24 cellular contexts compared by ENCODE assay signal in genomic region chr3:145145461-145145860, GRCh38.
A peak's percentile ranks its signal among the peaks of the same experiment; 100 is the strongest.
DNase-seq lines count a peak whose midpoint lies in the region; ATAC-seq, FAIRE-seq and TF ChIP-seq lines count a peak whose summit lies in the region.
"Had no signal": no experiment of that assay in that cellular context is flagged by ENCODE, and none has a peak within 500 bp of the region (broad histone marks: within the 10 kb centered on the region; RNA-seq: fewer than 3 reads in every experiment).

No MANE protein-coding gene starts in this region.

- intact Hi-C loops in endothelial cell of umbilical vein (cut with micrococcal nuclease): no loop called here

- H3K9me1 ChIP-seq in endothelial cell of umbilical vein (replicated peaks; ENCODE audit: control insufficient read depth, extremely low read depth, insufficient read depth, low read length): no peaks in the 10 kb centered on the region

- TF ChIP-seq CTCF in D721Med (IDR thresholded peaks at IDR 0.05; ENCODE audit: insufficient read depth, missing control alignments): no peak
- TF ChIP-seq CTCF in endothelial cell of umbilical vein (IDR thresholded peaks at IDR 0.05; ENCODE audit: extremely low read depth in 1 of 2, insufficient read depth in 1 of 2, low read depth in 1 of 2, low read length in 2 of 2): no peak

- dilution Hi-C loops in endothelial cell of umbilical vein (cut with MboI; ENCODE audit: extremely low pct_ligation_motif_present, low sequenced_read_pairs): no loop called here

- DNase-seq in D721Med (ENCODE audit: insufficient read length, low spot score) (no peak), NCI-H1105 treated with DMSO at 0.1 percent for 48 hours (lab: John Stamatoyannopoulos, UW) (peak; percentile 83), NCI-H748 (lab: John Stamatoyannopoulos, UW; ENCODE audit: unreplicated experiment) (peak; percentile 73), endothelial cell of umbilical vein (ENCODE audit: low read depth, low spot score) (peak; percentile 3), H4 (ENCODE audit: low spot score) (no peak)
- DNase-seq: H9; Kasumi-1; NCI-H1092; NCI-H2171 treated with DMSO at 0.1 percent for 48 hours; NCI-H82; Peyer's patch; psoas muscle; stimulated activated CD4-positive, alpha-beta T cell treated with anti-CD3 and anti-CD28 coated beads, Interleukin-1b, Interleukin-23, amount 100 ng/mL, for 48 hours; T-helper 1 cell had no signal

- H3K27ac ChIP-seq in endothelial cell of umbilical vein (ENCODE audit: insufficient read depth, low read depth, low read length): no peak overlapping the region
- H3K27ac ChIP-seq: C4-2B, Peyer's patch, psoas muscle, vagina had no signal

- H3K9me3 ChIP-seq in endothelial cell of umbilical vein (replicated peaks; ENCODE audit: control insufficient read depth, insufficient read depth, low read length): no peaks in the 10 kb centered on the region
- H3K9me3 ChIP-seq: Peyer's patch, psoas muscle, vagina had no signal

- no TSS peak for BruUV-seq in endothelial cell of umbilical vein (replicated peaks; lab: Mats Ljungman, UMichigan)

- H3K4me3 ChIP-seq in endothelial cell of umbilical vein (replicated peaks in 1 of 3; ENCODE audit: insufficient read depth in 1 of 3, low read depth in 1 of 3, low read length in 3 of 3): no peak overlapping the region
- H3K4me3 ChIP-seq: Peyer's patch, psoas muscle, vagina had no signal

- no peak overlapping the region for H3K9ac ChIP-seq in endothelial cell of umbilical vein (replicated peaks; ENCODE audit: extremely low read depth, insufficient read depth, low read length)

- H3K79me2 ChIP-seq in endothelial cell of umbilical vein (ENCODE audit: control insufficient read depth, insufficient read depth, low read length): no peaks in the 10 kb centered on the region

- POLR2A ChIA-PET in endothelial cell of umbilical vein (lab: Charles Lee): no interaction called here

- no peaks in the 10 kb centered on the region for H3K27me3 ChIP-seq in endothelial cell of umbilical vein (ENCODE audit: control insufficient read depth in 2 of 2, insufficient read depth in 2 of 2, low read length in 2 of 2)
- H3K27me3 ChIP-seq: Peyer's patch, vagina had no signal

- H2AFZ ChIP-seq in endothelial cell of umbilical vein (ENCODE audit: low read depth, low read length): peak overlapping the region; percentile 51

- TF ChIP-seq POLR2A in endothelial cell of umbilical vein (IDR thresholded peaks at IDR 0.05; ENCODE audit: low read depth, low read length): no peak

- no peak overlapping the region for H3K4me2 ChIP-seq in endothelial cell of umbilical vein (ENCODE audit: insufficient read depth, low read length)

- CTCF ChIA-PET in endothelial cell of umbilical vein (lab: Charles Lee): no interaction called here

- no peaks in the 10 kb centered on the region for H3K36me3 ChIP-seq in endothelial cell of umbilical vein (ENCODE audit: control insufficient read depth in 2 of 2, extremely low read depth in 1 of 2, insufficient read depth in 2 of 2, low read length in 2 of 2)
- H3K36me3 ChIP-seq: Peyer's patch, vagina had no signal

- FAIRE-seq in D721Med (lab: Jason Lieb, UNC): peak; percentile 84
- no peak for FAIRE-seq in endothelial cell of umbilical vein (lab: Jason Lieb, UNC)
- FAIRE-seq: astrocyte, HTR-8/SVneo had no signal

- H4K20me1 ChIP-seq in endothelial cell of umbilical vein (replicated peaks; ENCODE audit: control insufficient read depth, extremely low read depth, insufficient read depth, low read length): no peaks in the 10 kb centered on the region

- no peak for ATAC-seq in HG03342 (IDR thresholded peaks at IDR 0.05; ENCODE audit: unreplicated experiment)
- no peak for ATAC-seq in HG02973 (IDR thresholded peaks at IDR 0.05; ENCODE audit: unreplicated experiment)
- ATAC-seq in HG03175 (IDR thresholded peaks at IDR 0.05; ENCODE audit: unreplicated experiment): no peak
- ATAC-seq: activated naive CD4-positive, alpha-beta T cell treated with anti-CD3 and anti-CD28 coated beads, Interleukin-2, amount 50 U/mL, for 72 hours; activated T-helper 17 cell treated with anti-CD3 and anti-CD28 coated beads, Interleukin-2, amount 50 U/mL, for 72 hours; psoas muscle; stimulated activated effector memory CD8-positive, alpha-beta T cell treated with anti-CD3 and anti-CD28 coated beads, Interleukin-12 subunit alpha, Interleukin-12 subunit beta, amount 100 ng/mL, for 72 hours had no signal

- no peaks in the 10 kb centered on the region for H3K4me1 ChIP-seq in endothelial cell of umbilical vein (ENCODE audit: control insufficient read depth, extremely low read depth, insufficient read depth, low read length)
- H3K4me1 ChIP-seq: Peyer's patch, psoas muscle, vagina had no signal

TF ChIP-seq in endothelial cell of umbilical vein, 7 proteins besides CTCF, POLR2A, EP300 and RAD21:
- no peak for TF ChIP-seq POLR2AphosphoS5 (IDR thresholded peaks at IDR 0.05; ENCODE audit: insufficient read depth, low read depth, low read length)
- no peak for TF ChIP-seq MAX (IDR thresholded peaks at IDR 0.05; ENCODE audit: insufficient read depth, insufficient read length)
- no peak for TF ChIP-seq JUN (IDR thresholded peaks at IDR 0.05; ENCODE audit: borderline replicate concordance, insufficient read depth, insufficient read length, low read depth)

Comparison
In these comparisons a context has a peak if more than half of its experiments do, and no peak if none do; other contexts are left out.
1. DNase-seq: peak in NCI-H1105 treated with DMSO at 0.1 percent for 48 hours (single experiment), NCI-H748 (single experiment) and endothelial cell of umbilical vein (single experiment); none in D721Med (single experiment) and H4 (single experiment).